Comparison of ENCODE assay signal across 23 cellular contexts in the genomic region with DNA sequence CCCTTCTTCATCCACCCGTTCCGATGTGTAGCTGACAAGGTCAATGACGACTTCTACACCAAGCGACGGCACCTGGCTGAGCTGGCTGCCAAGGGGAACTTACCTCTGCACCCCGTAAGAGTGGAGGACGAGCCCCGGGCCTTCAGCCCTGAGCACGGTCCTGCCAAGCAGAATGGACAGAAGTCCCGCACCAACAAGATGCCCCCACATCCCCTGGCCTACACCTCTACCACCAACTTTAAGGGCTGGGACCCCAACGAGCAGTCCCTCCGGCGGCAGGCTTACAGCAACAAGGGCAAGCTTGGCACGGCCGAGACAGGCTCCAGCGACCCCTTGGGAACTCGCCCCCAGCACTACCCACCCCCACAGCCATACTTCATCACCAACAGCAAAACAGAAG.
A peak's percentile ranks its signal among the peaks of the same experiment; 100 is the strongest.
DNase-seq lines count a peak whose midpoint lies in the region; ATAC-seq and TF ChIP-seq lines count a peak whose summit lies in the region.
"Had no signal": no experiment of that assay in that cellular context is flagged by ENCODE, and none has a peak within 500 bp of the region (broad histone marks: within the 10 kb centered on the region; RNA-seq: fewer than 3 reads in every experiment).

No MANE protein-coding gene starts in this region.

- H3K9ac ChIP-seq in HUES6 (ENCODE audit: low read length), result no peak overlapping the region
- no peak overlapping the region for H3K9ac ChIP-seq in mesendoderm (ENCODE audit: low read length)
- H3K9ac ChIP-seq: BLaER1 had no signal

- no peak overlapping the region for H3K4me3 Mint-ChIP-seq in WTC11
- H3K4me3 Mint-ChIP-seq: CD14-positive monocyte; CD4-positive, alpha-beta memory T cell; CD4-positive, CD25-positive, alpha-beta regulatory T cell had no signal

- H3K18ac ChIP-seq in mesendoderm (ENCODE audit: low read length), result peak overlapping the region; percentile 21

- H3K9me3 ChIP-seq in HUES6 (ENCODE audit: control insufficient read depth, insufficient read depth, low read depth, low read length), result no peaks in the 10 kb centered on the region
- no peaks in the 10 kb centered on the region for H3K9me3 ChIP-seq in effector memory CD4-positive, alpha-beta T cell (ENCODE audit: control insufficient read depth, low read length)
- H3K9me3 ChIP-seq: BE2C, BLaER1 had no signal

- H3K4me1 ChIP-seq in HUES6 (ENCODE audit: control insufficient read depth, insufficient read depth, low read length) (peaks cover 10% of the 10 kb centered on the region), mesendoderm (ENCODE audit: control insufficient read depth, low read depth, low read length) (peaks cover 8% of the 10 kb centered on the region)
- no peaks in the 10 kb centered on the region for H3K4me1 ChIP-seq in effector memory CD4-positive, alpha-beta T cell (ENCODE audit: control insufficient read depth, insufficient read depth, low read length, poor library complexity, severe bottlenecking)
- H3K4me1 ChIP-seq: BE2C, BLaER1 had no signal

- DNase-seq in WTC11 (ENCODE audit: low spot score) (peak; percentile 12), mesendoderm (no peak), left lobe of liver (ENCODE audit: low spot score) (no peak)
- DNase-seq in effector memory CD4-positive, alpha-beta T cell, result no peak
- DNase-seq: 8988T; ACHN; BE2C; C1 segment of cervical spinal cord; CD4-positive, alpha-beta memory T cell; CD4-positive, CD25-positive, alpha-beta regulatory T cell; CD8-positive, alpha-beta memory T cell; COR-L47; DMS 273 treated with DMSO at 0.1 percent for 48 hours; DMS153; DMS53; DMS79; DND-41; EL; GDM1 had no signal

- peak overlapping the region; percentile 1 for H2AK5ac ChIP-seq in mesendoderm (ENCODE audit: low read length)

- H3K4me3 ChIP-seq in HUES6 (ENCODE audit: low read depth, low read length) (no peak overlapping the region), mesendoderm (ENCODE audit: low read length) (no peak overlapping the region)
- H3K4me3 ChIP-seq in effector memory CD4-positive, alpha-beta T cell (ENCODE audit: insufficient read depth, low read depth, low read length, poor library complexity, severe bottlenecking), result no peak overlapping the region
- H3K4me3 ChIP-seq: BLaER1, GM12878 had no signal

- H3K27me3 ChIP-seq in HUES6 (ENCODE audit: control insufficient read depth, insufficient read depth, low read length), result no peaks in the 10 kb centered on the region
- no peaks in the 10 kb centered on the region for H3K27me3 ChIP-seq in mesendoderm (ENCODE audit: insufficient read depth, low read length, poor library complexity)
- H3K27me3 ChIP-seq in effector memory CD4-positive, alpha-beta T cell (replicated peaks; ENCODE audit: control insufficient read depth, insufficient read depth, low read length, poor library complexity, severe bottlenecking), result no peaks in the 10 kb centered on the region
- H3K27me3 ChIP-seq: BE2C, BLaER1 had no signal

- no peak overlapping the region for H4K8ac ChIP-seq in mesendoderm (ENCODE audit: low read depth, low read length)

- no peak for TF ChIP-seq CTCF in WTC11 (IDR thresholded peaks at IDR 0.05)

- H2BK15ac ChIP-seq in mesendoderm (replicated peaks; ENCODE audit: low read depth), result no peak overlapping the region

- peak overlapping the region; percentile 75 for H2BK5ac ChIP-seq in mesendoderm (ENCODE audit: low read length)

- peaks cover 46% of the 10 kb centered on the region for H3K4me1 Mint-ChIP-seq in WTC11
- H3K4me1 Mint-ChIP-seq: CD14-positive monocyte; CD4-positive, alpha-beta memory T cell; CD4-positive, CD25-positive, alpha-beta regulatory T cell; CD8-positive, alpha-beta memory T cell had no signal

- H3K27me3 Mint-ChIP-seq in WTC11 (ENCODE audit: low read depth), result no peaks in the 10 kb centered on the region; the same call in 1 of the 2 replicates
- H3K27me3 Mint-ChIP-seq: CD4-positive, alpha-beta memory T cell; CD4-positive, CD25-positive, alpha-beta regulatory T cell had no signal

- peaks cover 14% of the 10 kb centered on the region for H3K36me3 Mint-ChIP-seq in WTC11
- H3K36me3 Mint-ChIP-seq: CD14-positive monocyte; CD4-positive, alpha-beta memory T cell; CD4-positive, CD25-positive, alpha-beta regulatory T cell; CD8-positive, alpha-beta memory T cell had no signal

- H3K79me1 ChIP-seq in mesendoderm (ENCODE audit: low read length), result no peaks in the 10 kb centered on the region

- CTCF ChIA-PET in WTC11 (lab: Charles Lee), result no interaction called here

- ATAC-seq in WTC11 (no peak), left lobe of liver (no peak)
- ATAC-seq: GM12878 had no signal

- peaks cover 8% of the 10 kb centered on the region for H3K36me3 ChIP-seq in HUES6 (ENCODE audit: control insufficient read depth, insufficient read depth, low read length)
- no peaks in the 10 kb centered on the region for H3K36me3 ChIP-seq in mesendoderm (ENCODE audit: control insufficient read depth, insufficient read depth, low read length)
- H3K36me3 ChIP-seq in effector memory CD4-positive, alpha-beta T cell (ENCODE audit: control insufficient read depth, insufficient read depth, low read length), result no peaks in the 10 kb centered on the region
- H3K36me3 ChIP-seq: BE2C, BLaER1 had no signal

- no peak overlapping the region for H3K4me2 ChIP-seq in mesendoderm (ENCODE audit: low read length)
- H3K4me2 ChIP-seq: BLaER1 had no signal

- no peak overlapping the region for H3K27ac Mint-ChIP-seq in WTC11
- H3K27ac Mint-ChIP-seq: CD14-positive monocyte; CD4-positive, alpha-beta memory T cell; CD4-positive, CD25-positive, alpha-beta regulatory T cell; CD8-positive, alpha-beta memory T cell had no signal

- peaks cover 10% of the 10 kb centered on the region for H3K9me3 Mint-ChIP-seq in WTC11

- POLR2A ChIA-PET in WTC11 (lab: Charles Lee), result no interaction called here

- peak overlapping the region; percentile 1 for H3K56ac ChIP-seq in mesendoderm (ENCODE audit: low read length)

- H2BK120ac ChIP-seq in mesendoderm (ENCODE audit: low read depth, low read length), result peak overlapping the region; percentile 4

- H3K23ac ChIP-seq in mesendoderm (ENCODE audit: low read length), result no peak overlapping the region

- H4K5ac ChIP-seq in mesendoderm (ENCODE audit: low read length), result no peak overlapping the region

- H3K4ac ChIP-seq in mesendoderm (ENCODE audit: low read depth, low read length), result peak overlapping the region; percentile 87

- no peaks in the 10 kb centered on the region for H3K79me2 ChIP-seq in mesendoderm (ENCODE audit: control insufficient read depth, insufficient read depth, low read length)

- no CpG with 5 or more reads among the region's 17 CpGs for WGBS in mesendoderm (ENCODE audit: extremely low coverage, insufficient coverage, low lambda C conversion rate)

- 0 out of 2 replicates have a peak overlapping the region, but pooled peaks have one; percentile 47 for H3K27ac ChIP-seq in HUES6 (ENCODE audit: low read depth, low read length)
- H3K27ac ChIP-seq in mesendoderm (ENCODE audit: low read depth, low read length), result no peak overlapping the region
- H3K27ac ChIP-seq in effector memory CD4-positive, alpha-beta T cell (ENCODE audit: insufficient read depth, low read length, poor library complexity, severe bottlenecking), result no peak overlapping the region
- H3K27ac ChIP-seq: BLaER1 had no signal

TF ChIP-seq in WTC11, 78 proteins besides CTCF, POLR2A, EP300 and RAD21 (continues in another document):
- TF ChIP-seq, protein P1, sequence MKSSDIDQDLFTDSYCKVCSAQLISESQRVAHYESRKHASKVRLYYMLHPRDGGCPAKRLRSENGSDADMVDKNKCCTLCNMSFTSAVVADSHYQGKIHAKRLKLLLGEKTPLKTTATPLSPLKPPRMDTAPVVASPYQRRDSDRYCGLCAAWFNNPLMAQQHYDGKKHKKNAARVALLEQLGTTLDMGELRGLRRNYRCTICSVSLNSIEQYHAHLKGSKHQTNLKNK (CRISPR knock-in tag; IDR thresholded peaks at IDR 0.05), result no peak
- TF ChIP-seq IRF2 (CRISPR knock-in tag; IDR thresholded peaks at IDR 0.05; ENCODE audit: borderline replicate concordance, low read depth) (no peak), TEAD1 (CRISPR knock-in tag; IDR thresholded peaks at IDR 0.05) (no peak), ZNF396 (CRISPR knock-in tag; IDR thresholded peaks at IDR 0.05; ENCODE audit: borderline replicate concordance) (no peak)
- TF ChIP-seq, protein P2, sequence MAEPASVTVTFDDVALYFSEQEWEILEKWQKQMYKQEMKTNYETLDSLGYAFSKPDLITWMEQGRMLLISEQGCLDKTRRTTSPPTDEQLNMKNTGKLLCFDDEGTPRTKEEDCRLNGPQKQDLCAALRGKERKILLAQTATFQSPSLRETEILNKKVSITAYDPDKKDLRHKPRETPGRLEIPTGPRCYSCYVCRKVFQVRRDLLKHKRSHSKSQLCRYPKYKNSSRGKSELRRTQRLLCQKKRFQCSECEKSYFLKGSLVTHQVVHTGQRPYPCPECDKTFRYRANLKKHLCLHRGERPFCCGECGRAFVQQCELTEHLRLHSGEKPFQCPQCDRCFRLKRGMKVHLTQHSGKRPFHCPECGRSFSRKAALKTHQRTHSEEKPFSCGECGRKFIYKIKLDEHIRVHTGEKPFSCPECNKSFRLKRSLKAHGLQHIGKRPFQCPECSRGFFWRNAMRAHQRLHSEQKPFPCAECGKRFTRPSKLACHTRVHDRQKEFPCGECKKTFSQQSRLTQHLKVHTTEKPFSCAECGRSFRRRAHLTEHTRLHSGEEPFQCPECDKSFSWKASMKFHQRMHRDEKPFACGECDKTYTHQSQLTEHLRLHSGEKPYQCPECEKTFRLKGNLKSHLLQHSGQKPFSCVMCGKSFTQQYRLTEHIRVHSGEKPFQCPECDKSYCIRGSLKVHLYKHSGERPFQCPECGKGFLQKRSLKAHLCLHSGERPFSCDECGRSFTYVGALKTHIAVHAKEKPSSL (CRISPR knock-in tag; conservative IDR thresholded peaks at IDR 0.05), result no peak
- TF ChIP-seq, protein P3, sequence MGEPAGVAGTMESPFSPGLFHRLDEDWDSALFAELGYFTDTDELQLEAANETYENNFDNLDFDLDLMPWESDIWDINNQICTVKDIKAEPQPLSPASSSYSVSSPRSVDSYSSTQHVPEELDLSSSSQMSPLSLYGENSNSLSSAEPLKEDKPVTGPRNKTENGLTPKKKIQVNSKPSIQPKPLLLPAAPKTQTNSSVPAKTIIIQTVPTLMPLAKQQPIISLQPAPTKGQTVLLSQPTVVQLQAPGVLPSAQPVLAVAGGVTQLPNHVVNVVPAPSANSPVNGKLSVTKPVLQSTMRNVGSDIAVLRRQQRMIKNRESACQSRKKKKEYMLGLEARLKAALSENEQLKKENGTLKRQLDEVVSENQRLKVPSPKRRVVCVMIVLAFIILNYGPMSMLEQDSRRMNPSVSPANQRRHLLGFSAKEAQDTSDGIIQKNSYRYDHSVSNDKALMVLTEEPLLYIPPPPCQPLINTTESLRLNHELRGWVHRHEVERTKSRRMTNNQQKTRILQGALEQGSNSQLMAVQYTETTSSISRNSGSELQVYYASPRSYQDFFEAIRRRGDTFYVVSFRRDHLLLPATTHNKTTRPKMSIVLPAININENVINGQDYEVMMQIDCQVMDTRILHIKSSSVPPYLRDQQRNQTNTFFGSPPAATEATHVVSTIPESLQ (CRISPR knock-in tag; IDR thresholded peaks at IDR 0.05), result no peak
